In the genomic region with DNA sequence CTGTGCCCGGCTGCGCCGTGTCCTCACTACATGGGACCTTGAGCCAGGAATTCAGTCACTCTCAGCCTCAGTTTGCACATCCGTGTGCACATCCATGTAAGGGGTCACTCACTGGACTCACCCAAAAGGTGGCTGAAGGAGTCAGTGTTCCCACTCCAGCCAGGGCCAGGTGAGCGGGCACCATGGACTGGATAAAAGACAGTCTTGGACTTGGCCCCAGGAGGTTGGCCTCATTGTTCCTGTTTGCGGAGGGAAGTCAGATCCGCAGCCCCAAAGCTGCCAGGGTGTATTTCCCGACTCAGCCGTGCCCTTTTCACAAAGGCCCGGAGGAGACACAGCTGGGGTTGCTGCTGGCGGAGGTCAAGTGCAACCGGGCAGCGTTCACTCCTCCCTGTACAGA, we compare ENCODE assay signal across 19 cellular contexts. TPM values are rescaled to one million over a fixed set of nuclear protein-coding genes. Genes with fewer than 3 reads are reported as not detected.
A peak's percentile ranks its signal among the peaks of the same experiment; 100 is the strongest.
DNase-seq lines count a peak whose midpoint lies in the region; ATAC-seq, FAIRE-seq and TF ChIP-seq lines count a peak whose summit lies in the region.
"Had no signal": no experiment of that assay in that cellular context is flagged by ENCODE, and none has a peak within 500 bp of the region (broad histone marks: within the 10 kb centered on the region; RNA-seq: fewer than 3 reads in every experiment).

No MANE protein-coding gene starts in this region.

- TF ChIP-seq CTCF in H9 (conservative IDR thresholded peaks at IDR 0.05): no peak
- TF ChIP-seq CTCF in RWPE2 (IDR thresholded peaks at IDR 0.05; ENCODE audit: poor library complexity, severe bottlenecking): no peak
- no peak for TF ChIP-seq CTCF in kidney (IDR thresholded peaks at IDR 0.05; ENCODE audit: borderline replicate concordance, extremely low read depth, insufficient read depth)

- H2AK5ac ChIP-seq in H9 (ENCODE audit: insufficient read length, low read length) (no peak overlapping the region), neuronal stem cell (ENCODE audit: low read depth, low read length) (no peak overlapping the region)

- H3K56ac ChIP-seq in H9 (ENCODE audit: insufficient read length, low read depth, low read length): no peak overlapping the region

- no peaks in the 10 kb centered on the region for H3K27me3 ChIP-seq in H9 (ENCODE audit: insufficient read depth, low read length)
- H3K27me3 ChIP-seq in RWPE2 (ENCODE audit: insufficient read depth, poor library complexity, severe bottlenecking): no peaks in the 10 kb centered on the region
- no peaks in the 10 kb centered on the region for H3K27me3 ChIP-seq in neuronal stem cell (ENCODE audit: control insufficient read depth in 3 of 3, insufficient read depth in 3 of 3, low read depth in 1 of 3, low read length in 3 of 3)
- H3K27me3 ChIP-seq: BE2C had no signal

- no peak overlapping the region for H3K23ac ChIP-seq in H9 (ENCODE audit: insufficient read length, low read depth, low read length)
- no peak overlapping the region for H3K23ac ChIP-seq in neuronal stem cell (ENCODE audit: low read depth, low read length, poor library complexity)

- H4K8ac ChIP-seq in H9 (replicated peaks; ENCODE audit: insufficient read length, low read depth, low read length): no peak overlapping the region
- no peak overlapping the region for H4K8ac ChIP-seq in neuronal stem cell (ENCODE audit: low read depth, low read length)

- H3T11ph ChIP-seq in H9 (ENCODE audit: low read length): no peak overlapping the region

- H2BK15ac ChIP-seq in H9 (ENCODE audit: low read depth, low read length) (no peak overlapping the region), neuronal stem cell (ENCODE audit: low read length) (no peak overlapping the region)

- 0 out of 2 replicates have a peak overlapping the region, but pooled peaks have one; percentile 22 for H3K14ac ChIP-seq in H9 (ENCODE audit: insufficient read depth, low read length)
- H3K14ac ChIP-seq in neuronal stem cell (ENCODE audit: low read length): no peak overlapping the region

- intact Hi-C loops in kidney (cut with DNase I): no loop called here

- no peak overlapping the region for H4K5ac ChIP-seq in H9 (ENCODE audit: insufficient read length, low read depth, low read length)

- peaks cover 6 to 7% of the 10 kb centered on the region in 2 experiments; a peak in 1 of 4 replicates for H3K4me1 Mint-ChIP-seq in H9

- H2BK20ac ChIP-seq in H9 (ENCODE audit: low read depth, low read length, poor library complexity, severe bottlenecking): no peak overlapping the region

- H3K27me3 Mint-ChIP-seq in H9 (ENCODE audit: low read depth): no peaks in the 10 kb centered on the region; the same call in 1 of the 2 replicates
- H3K27me3 Mint-ChIP-seq: CD4-positive, alpha-beta T cell had no signal

- DNase-seq in H9 (no peak), RWPE2 (ENCODE audit: low spot score) (peak; percentile 25), neuronal stem cell (ENCODE audit: low spot score) (no peak), kidney (no peak)
- DNase-seq in activated effector memory CD4-positive, alpha-beta T cell treated with anti-CD3 and anti-CD28 coated beads, Interleukin-2, amount 50 U/mL, for 16 hours: no peak
- DNase-seq: ACHN; BE2C; C1 segment of cervical spinal cord; Caco-2; CD4-positive, alpha-beta T cell; H7 had no signal

- no peak overlapping the region for H2BK120ac ChIP-seq in H9 (ENCODE audit: low read depth, low read length, poor library complexity, severe bottlenecking)
- no peak overlapping the region for H2BK120ac ChIP-seq in neuronal stem cell (ENCODE audit: low read depth, low read length)

- no peak overlapping the region for H3K4me3 Mint-ChIP-seq in H9
- H3K4me3 Mint-ChIP-seq: CD4-positive, alpha-beta T cell; GM23338 had no signal

- H3K9me3 ChIP-seq in H9 (ENCODE audit: control insufficient read depth, low read depth, low read length) (no peaks in the 10 kb centered on the region), RWPE2 (ENCODE audit: severe bottlenecking) (no peaks in the 10 kb centered on the region), neuronal stem cell (replicated peaks in 1 of 2; ENCODE audit: control insufficient read depth in 2 of 2, insufficient read depth in 1 of 2, low read depth in 1 of 2, low read length in 2 of 2) (no peaks in the 10 kb centered on the region), kidney (ENCODE audit: control insufficient read depth in 1 of 2, low read length in 2 of 2) (peaks cover 0 to 2% of the 10 kb centered on the region in 2 donors)
- H3K9me3 ChIP-seq: BE2C, Caco-2 had no signal

- H3K79me1 ChIP-seq in H9 (ENCODE audit: insufficient read depth, low read depth, low read length, poor library complexity, severe bottlenecking): no peaks in the 10 kb centered on the region
- no peaks in the 10 kb centered on the region for H3K79me1 ChIP-seq in neuronal stem cell (ENCODE audit: low read depth, low read length)

- H3K23me2 ChIP-seq in H9 (ENCODE audit: insufficient read length, low read depth, low read length, poor library complexity, severe bottlenecking): no peaks in the 10 kb centered on the region

- H3K27ac ChIP-seq in H9 (ENCODE audit: insufficient read length, low read depth, low read length) (no peak overlapping the region), RWPE2 (ENCODE audit: poor library complexity, severe bottlenecking) (no peak overlapping the region), neuronal stem cell (replicated peaks; ENCODE audit: low read length) (no peak overlapping the region), kidney (ENCODE audit: low read depth in 2 of 2, low read length in 2 of 2) (no peak overlapping the region)

- no peaks in the 10 kb centered on the region for H3K36me3 Mint-ChIP-seq in H9 (ENCODE audit: insufficient read depth in 1 of 3, low read depth in 3 of 3)

- WGBS in H9 (ENCODE audit: extremely low coverage, insufficient read length, low lambda C conversion rate): no CpG with 5 or more reads among the region's 13 CpGs
- WGBS in neuronal stem cell (ENCODE audit: extremely low coverage in 2 of 2, insufficient read length in 2 of 2, insufficient replicate concordance in 1 of 2), 2 donors: no CpG with 5 or more reads among the region's 13 CpGs

- no peak overlapping the region for H3K9ac ChIP-seq in H9 (ENCODE audit: extremely low read depth, insufficient read length, low read length)
- no peak overlapping the region for H3K9ac ChIP-seq in neuronal stem cell (ENCODE audit: low read depth, low read length, poor library complexity)
- H3K9ac ChIP-seq in kidney (ENCODE audit: low read length in 2 of 2): no peak overlapping the region

- no peaks in the 10 kb centered on the region for H4K20me1 ChIP-seq in H9 (ENCODE audit: control insufficient read depth, insufficient read depth, insufficient read length)

- H3K4me1 ChIP-seq in H9 (ENCODE audit: insufficient read depth, low read length) (no peaks in the 10 kb centered on the region), RWPE2 (ENCODE audit: insufficient read depth, poor library complexity, severe bottlenecking) (no peaks in the 10 kb centered on the region), neuronal stem cell (ENCODE audit: control insufficient read depth in 2 of 2, insufficient read depth in 1 of 2, low read depth in 1 of 2, low read length in 2 of 2) (no peaks in the 10 kb centered on the region), kidney (ENCODE audit: control insufficient read depth in 1 of 2, insufficient read depth in 1 of 2, low read depth in 1 of 2, low read length in 2 of 2) (no peaks in the 10 kb centered on the region)
- H3K4me1 ChIP-seq: BE2C, Caco-2 had no signal

- H3K27ac Mint-ChIP-seq in H9: peak overlapping the region in 1 of 3 experiments; percentile 22; a peak in 1 of 7 replicates
- H3K27ac Mint-ChIP-seq: CD4-positive, alpha-beta T cell; GM23338 had no signal

- H3K4me2 ChIP-seq in H9 (ENCODE audit: insufficient read depth, insufficient read length, low read length): no peak overlapping the region
- no peak overlapping the region for H3K4me2 ChIP-seq in neuronal stem cell (ENCODE audit: insufficient read depth, low read length, poor library complexity, severe bottlenecking)
- H3K4me2 ChIP-seq: GM23338 had no signal

- H3K4me3 ChIP-seq in RWPE2 (ENCODE audit: severe bottlenecking): no peak overlapping the region
- no peak overlapping the region for H3K4me3 ChIP-seq in neuronal stem cell (ENCODE audit: low read length in 2 of 2)
- H3K4me3 ChIP-seq in kidney (ENCODE audit: low read length in 2 of 2): no peak overlapping the region
- H3K4me3 ChIP-seq: GM23338 had no signal

- no peak overlapping the region for H2AFZ ChIP-seq in H9 (ENCODE audit: low read length)
- H2AFZ ChIP-seq in neuronal stem cell (ENCODE audit: low read length): no peak overlapping the region
- H2AFZ ChIP-seq: GM23338 had no signal

- no peak overlapping the region for H2BK12ac ChIP-seq in H9 (ENCODE audit: insufficient read length, low read depth, low read length)
- H2BK12ac ChIP-seq in neuronal stem cell (ENCODE audit: low read length): no peak overlapping the region

- H4K91ac ChIP-seq in H9 (ENCODE audit: insufficient read length, low read depth, low read length) (no peak overlapping the region), neuronal stem cell (ENCODE audit: low read depth, low read length, poor library complexity) (no peak overlapping the region)

- H2BK5ac ChIP-seq in H9 (ENCODE audit: insufficient read length, low read length) (no peak overlapping the region), neuronal stem cell (ENCODE audit: low read length) (no peak overlapping the region)

- ATAC-seq in RWPE2 (ENCODE audit: low read depth) (no peak; the same call in 2 of the 3 replicates), HG02973 (IDR thresholded peaks at IDR 0.05; ENCODE audit: unreplicated experiment) (no peak), GM18867 (IDR thresholded peaks at IDR 0.05; ENCODE audit: unreplicated experiment) (no peak)
- ATAC-seq: GM23338 had no signal

- H3K79me2 ChIP-seq in H9 (ENCODE audit: insufficient read depth, low read length): no peaks in the 10 kb centered on the region

- FAIRE-seq in kidney (lab: Jason Lieb, UNC): no peak
- FAIRE-seq: A204.1, D721Med, G401.6, GM12892, GM18507 had no signal

- H3K18ac ChIP-seq in H9 (ENCODE audit: insufficient read length, low read depth, low read length) (no peak overlapping the region), neuronal stem cell (ENCODE audit: low read length) (peak overlapping the region; percentile 2)

- H3K4ac ChIP-seq in H9 (ENCODE audit: low read depth, low read length): no peak overlapping the region
- H3K4ac ChIP-seq in neuronal stem cell (ENCODE audit: low read length): no peak overlapping the region

- no peaks in the 10 kb centered on the region for H3K9me3 Mint-ChIP-seq in H9
- H3K9me3 Mint-ChIP-seq: CD4-positive, alpha-beta T cell; GM23338 had no signal

- H3K36me3 ChIP-seq in RWPE2 (ENCODE audit: low read depth) (no peaks in the 10 kb centered on the region; the same call in 1 of the 2 replicates), neuronal stem cell (replicated peaks in 1 of 2; ENCODE audit: control insufficient read depth in 2 of 2, insufficient read depth in 2 of 2, low read length in 2 of 2) (no peaks in the 10 kb centered on the region), kidney (ENCODE audit: control insufficient read depth in 1 of 2, insufficient read depth in 2 of 2, low read length in 2 of 2) (no peaks in the 10 kb centered on the region)
- H3K36me3 ChIP-seq: BE2C had no signal

RNA-seq across cellular contexts. Expression of gene CUX2, which starts 57.1 kb away (rescaled TPM):
- total RNA-seq in H9 (2021): 6.3 and 6.4 TPM in 2 replicates
- 1.9 TPM for polyA plus RNA-seq in neuronal stem cell (2013, experiment 1 of 2)
- 2.0 TPM for polyA plus RNA-seq in neuronal stem cell (2013, experiment 2 of 2)
- total RNA-seq in kidney: 0.06 TPM
- polyA plus RNA-seq in kidney (ENCODE audit: insufficient read depth, low read depth, low replicate concordance): not detected
- total RNA-seq: Caco-2 had no signal
